ENCODE assay signal across 30 cellular contexts in genomic region chr12:65938807-65939206, GRCh38.
DNase-seq lines count a peak whose midpoint lies in the region; ATAC-seq, FAIRE-seq and TF ChIP-seq lines count a peak whose summit lies in the region.
"Had no signal": no experiment of that assay in that cellular context is flagged by ENCODE, and none has a peak within 500 bp of the region (broad histone marks: within the 10 kb centered on the region; RNA-seq: fewer than 3 reads in every experiment).

No MANE protein-coding gene starts in this region.

- no peak overlapping the region for H3K4me3 Mint-ChIP-seq in H9
- H3K4me3 Mint-ChIP-seq: activated CD4-positive, alpha-beta T cell treated with anti-CD3 and anti-CD28 coated beads for 36 hours; activated CD8-positive, alpha-beta T cell treated with anti-CD3 and anti-CD28 coated beads, Interleukin-2, amount 10 ng/mL, durations not matched to agents 7 days and 5 days; activated naive CD4-positive, alpha-beta T cell treated with anti-CD3 and anti-CD28 coated beads, Interleukin-2, amount 10 ng/mL, durations not matched to agents 7 days and 5 days; activated T-helper 17 cell treated with anti-CD3 and anti-CD28 coated beads, Interleukin-2, amount 50 U/mL, for 72 hours; neural progenitor cell; stimulated activated naive CD8-positive, alpha-beta T cell treated with anti-CD3 and anti-CD28 coated beads, Interleukin-15, Interleukin-2, amounts not matched to agents 100 ng/mL and 50 ng/mL, for 24 hours; T-helper 2 cell treated with Interferon-gamma antibody and Interleukin-4, amounts not matched to agents 5 μg/mL and 100 μg/mL, for 36 hours had no signal

- no peaks in the 10 kb centered on the region for H3K79me1 ChIP-seq in H9 (ENCODE audit: insufficient read depth, low read depth, low read length, poor library complexity, severe bottlenecking)

- no peak overlapping the region for H3K4me3 ChIP-seq in A549
- H3K4me3 ChIP-seq in Panc1 (ENCODE audit: low read depth in 2 of 2, low read length in 2 of 2): no peak overlapping the region
- H3K4me3 ChIP-seq in fibroblast of villous mesenchyme (ENCODE audit: low read depth, low read length): no peak overlapping the region
- H3K4me3 ChIP-seq in heart right ventricle: no peak overlapping the region
- no peak overlapping the region for H3K4me3 ChIP-seq in psoas muscle
- H3K4me3 ChIP-seq in adrenal gland: no peak overlapping the region
- H3K4me3 ChIP-seq: BLaER1, breast epithelium, left ventricle myocardium inferior, neural progenitor cell, testis, vagina had no signal

- TF ChIP-seq EP300 in A549 (IDR thresholded peaks at IDR 0.05): no peak

- TF ChIP-seq RAD21 in A549 (conservative IDR thresholded peaks at IDR 0.05 in 1 of 2, IDR thresholded peaks at IDR 0.05 in 1 of 2): no peak

- no peak overlapping the region for H3K9ac ChIP-seq in H9 (ENCODE audit: extremely low read depth, insufficient read length, low read length)
- H3K9ac ChIP-seq: BLaER1, KMS-11, neural progenitor cell had no signal

- no peak for FAIRE-seq in A549 (lab: Jason Lieb, UNC)
- FAIRE-seq: GM12891, HTR-8/SVneo had no signal

- no peaks in the 10 kb centered on the region for H3K79me2 ChIP-seq in H9 (ENCODE audit: insufficient read depth, low read length)

- CTCF ChIA-PET in A549 (lab: Yijun Ruan, JAX): interaction anchor here (0.8 to 1.6 kb wide), 2 partner anchors 9 to 32 kb away, joined by 3 to 4 read pairs; no protein-coding TSS in a partner anchor
- CTCF ChIA-PET in Panc1 (lab: Charles Lee): interaction anchor here (0.5 to 0.6 kb wide), 2 partner anchors 11 to 91 kb away, joined by 3 read pairs; no protein-coding TSS in a partner anchor

- H3K4me2 ChIP-seq in A549: no peak overlapping the region
- H3K4me2 ChIP-seq in H9 (ENCODE audit: insufficient read depth, insufficient read length, low read length): no peak overlapping the region
- H3K4me2 ChIP-seq: BLaER1, KMS-11, neural progenitor cell had no signal

- H3K9me3 ChIP-seq in A549 (no peaks in the 10 kb centered on the region), H9 (ENCODE audit: control insufficient read depth, low read depth, low read length) (no peaks in the 10 kb centered on the region), Panc1 (ENCODE audit: control insufficient read depth, insufficient read depth, low read depth, low read length) (no peaks in the 10 kb centered on the region), heart right ventricle (no peaks in the 10 kb centered on the region), psoas muscle (no peaks in the 10 kb centered on the region), adrenal gland (replicated peaks in 1 of 3) (no peaks in the 10 kb centered on the region)
- H3K9me3 ChIP-seq: BLaER1, breast epithelium, left ventricle myocardium inferior, testis, vagina had no signal

- no peak overlapping the region for H2BK12ac ChIP-seq in H9 (ENCODE audit: insufficient read length, low read depth, low read length)

- H3K4ac ChIP-seq in H9 (ENCODE audit: low read depth, low read length): no peak overlapping the region

- no peak for TF ChIP-seq POLR2A in A549 (IDR thresholded peaks at IDR 0.05; ENCODE audit: low read length)
- TF ChIP-seq POLR2A in adrenal gland (IDR thresholded peaks at IDR 0.05): no peak

- no peak for ATAC-seq in A549
- no peak for ATAC-seq in Panc1
- ATAC-seq in heart right ventricle: no peak
- ATAC-seq in psoas muscle: no peak
- ATAC-seq: activated CD4-positive, alpha-beta T cell treated with anti-CD3 and anti-CD28 coated beads for 36 hours; activated CD8-positive, alpha-beta T cell treated with anti-CD3 and anti-CD28 coated beads, Interleukin-2, amount 10 ng/mL, durations not matched to agents 7 days and 5 days; activated T-helper 17 cell treated with anti-CD3 and anti-CD28 coated beads, Interleukin-2, amount 50 U/mL, for 72 hours; right cardiac atrium; Right ventricle myocardium inferior had no signal

- H3K27me3 ChIP-seq in H9 (ENCODE audit: insufficient read depth, low read length) (no peaks in the 10 kb centered on the region), Panc1 (ENCODE audit: control insufficient read depth, insufficient read depth, low read length) (no peaks in the 10 kb centered on the region), heart right ventricle (no peaks in the 10 kb centered on the region), psoas muscle (ENCODE audit: insufficient read depth in 3 of 3, low read length in 2 of 3) (peaks cover 0 to 3% (median 0%) of the 10 kb centered on the region in 3 donors), adrenal gland (no peaks in the 10 kb centered on the region)
- H3K27me3 ChIP-seq: BLaER1, breast epithelium, neural progenitor cell, testis, vagina had no signal

- no peak overlapping the region for H2BK120ac ChIP-seq in H9 (ENCODE audit: low read depth, low read length, poor library complexity, severe bottlenecking)

- no peaks in the 10 kb centered on the region for H4K20me1 ChIP-seq in H9 (ENCODE audit: control insufficient read depth, insufficient read depth, insufficient read length)
- H4K20me1 ChIP-seq: BLaER1 had no signal

- H2AFZ ChIP-seq in H9 (ENCODE audit: low read length): no peak overlapping the region
- H2AFZ ChIP-seq: neural progenitor cell had no signal

- POLR2A ChIA-PET in A549 (lab: Yijun Ruan, JAX): no interaction called here
- POLR2A ChIA-PET in Panc1 (lab: Charles Lee): no interaction called here

- TF ChIP-seq CTCF in A549 (IDR thresholded peaks at IDR 0.05) (no peak), H9 (conservative IDR thresholded peaks at IDR 0.05) (no peak), Panc1 (IDR thresholded peaks at IDR 0.05) (no peak), fibroblast of villous mesenchyme (IDR thresholded peaks at IDR 0.05; ENCODE audit: insufficient read depth, low read depth, low read length) (no peak), heart right ventricle (IDR thresholded peaks at IDR 0.05) (no peak), psoas muscle (IDR thresholded peaks at IDR 0.05) (no peak), adrenal gland (IDR thresholded peaks at IDR 0.05) (no peak)

- H2AK5ac ChIP-seq in H9 (ENCODE audit: insufficient read length, low read length): no peak overlapping the region

- no peak overlapping the region for H2BK15ac ChIP-seq in H9 (ENCODE audit: low read depth, low read length)

- no peaks in the 10 kb centered on the region; a peak in 2 of 7 replicates for H3K36me3 Mint-ChIP-seq in H9 (ENCODE audit: insufficient read depth in 1 of 3, low read depth in 3 of 3)
- H3K36me3 Mint-ChIP-seq: activated naive CD4-positive, alpha-beta T cell treated with anti-CD3 and anti-CD28 coated beads, Interleukin-2, amount 10 ng/mL, durations not matched to agents 7 days and 5 days had no signal

- in situ Hi-C loops in Panc1 (cut with HindIII; ENCODE audit: low pct_unique_long_range_greater_than_20kb, low sequenced_read_pairs): no loop called here

- H4K91ac ChIP-seq in H9 (ENCODE audit: insufficient read length, low read depth, low read length): no peak overlapping the region

- H3K27ac Mint-ChIP-seq in H9: peak overlapping the region in 2 of 3 experiments; percentile 44 to 81; a peak in 2 of 7 replicates
- H3K27ac Mint-ChIP-seq: activated CD4-positive, alpha-beta T cell treated with anti-CD3 and anti-CD28 coated beads for 36 hours; activated CD8-positive, alpha-beta T cell treated with anti-CD3 and anti-CD28 coated beads, Interleukin-2, amount 10 ng/mL, durations not matched to agents 7 days and 5 days; activated naive CD4-positive, alpha-beta T cell treated with anti-CD3 and anti-CD28 coated beads, Interleukin-2, amount 10 ng/mL, durations not matched to agents 7 days and 5 days; activated T-helper 17 cell treated with anti-CD3 and anti-CD28 coated beads, Interleukin-2, amount 50 U/mL, for 72 hours; neural progenitor cell; stimulated activated naive CD8-positive, alpha-beta T cell treated with anti-CD3 and anti-CD28 coated beads, Interleukin-15, Interleukin-2, amounts not matched to agents 100 ng/mL and 50 ng/mL, for 24 hours; T-helper 2 cell treated with Interferon-gamma antibody and Interleukin-4, amounts not matched to agents 5 μg/mL and 100 μg/mL, for 36 hours had no signal

- H3T11ph ChIP-seq in H9 (ENCODE audit: low read length): no peak overlapping the region

- H3K27me3 Mint-ChIP-seq in H9 (ENCODE audit: low read depth): no peaks in the 10 kb centered on the region

- H4K8ac ChIP-seq in H9 (replicated peaks; ENCODE audit: insufficient read length, low read depth, low read length): no peak overlapping the region

- H4K5ac ChIP-seq in H9 (ENCODE audit: insufficient read length, low read depth, low read length): no peak overlapping the region

- H3K36me3 ChIP-seq in Panc1 (ENCODE audit: control insufficient read depth, insufficient read depth, low read length): no peaks in the 10 kb centered on the region; the same call in 1 of the 2 replicates
- H3K36me3 ChIP-seq in heart right ventricle: no peaks in the 10 kb centered on the region
- no peaks in the 10 kb centered on the region for H3K36me3 ChIP-seq in psoas muscle (ENCODE audit: insufficient read depth in 1 of 2, low read depth in 1 of 2)
- H3K36me3 ChIP-seq in adrenal gland (replicated peaks in 1 of 2): no peaks in the 10 kb centered on the region
- H3K36me3 ChIP-seq: BLaER1, breast epithelium, left ventricle myocardium inferior, neural progenitor cell, vagina had no signal

- no peak overlapping the region for H3K23ac ChIP-seq in H9 (ENCODE audit: insufficient read length, low read depth, low read length)

- BruUV-seq in Panc1 (replicated peaks; lab: Mats Ljungman, UMichigan): no TSS peak

- H3K14ac ChIP-seq in H9 (ENCODE audit: insufficient read depth, low read length): no peak overlapping the region

- H3K23me2 ChIP-seq in H9 (ENCODE audit: insufficient read length, low read depth, low read length, poor library complexity, severe bottlenecking): no peaks in the 10 kb centered on the region

- H3K27ac ChIP-seq in A549 (peak overlapping the region in 1 of 2 experiments; percentile 53; a peak in 3 of 6 replicates), H9 (ENCODE audit: insufficient read length, low read depth, low read length) (no peak overlapping the region), Panc1 (ENCODE audit: low read length) (peak overlapping the region; percentile 31), heart right ventricle (no peak overlapping the region), psoas muscle (no peak overlapping the region), adrenal gland (no peak overlapping the region)
- H3K27ac ChIP-seq: BLaER1, breast epithelium, KMS-11, left ventricle myocardium inferior, neural progenitor cell, testis, vagina had no signal

- 96% methylated on average over 4 of the region's 4 CpGs for WGBS in A549 (ENCODE audit: missing lambda C conversion rate)
- no CpG with 5 or more reads among the region's 4 CpGs for WGBS in H9 (ENCODE audit: extremely low coverage, insufficient read length, low lambda C conversion rate)
- WGBS in heart right ventricle, 2 donors: 98% methylated on average over 4 of the region's 4 CpGs
- 94 to 98% (median 98%) methylated on average over 4 of the region's 4 CpGs for WGBS in psoas muscle, 3 donors
- 95 to 98% (median 96%) methylated on average over 4 of the region's 4 CpGs for WGBS in adrenal gland, 4 donors

- H3K4me1 ChIP-seq in A549 (peaks cover 33% of the 10 kb centered on the region), H9 (ENCODE audit: insufficient read depth, low read length) (peaks cover 7% of the 10 kb centered on the region; the same call in 1 of the 2 replicates), Panc1 (ENCODE audit: control insufficient read depth, insufficient read depth, low read length) (peaks cover 76% of the 10 kb centered on the region), heart right ventricle (peaks cover 0 to 29% (median 19%) of the 10 kb centered on the region in 9 donors), psoas muscle (no peaks in the 10 kb centered on the region), adrenal gland (replicated peaks in 1 of 2) (peaks cover 0 to 5% of the 10 kb centered on the region in 2 donors)
- H3K4me1 ChIP-seq: BLaER1, neural progenitor cell, vagina had no signal

- intact Hi-C loops in Panc1 (cut with micrococcal nuclease; ENCODE audit: unreplicated experiment): no loop called here
- intact Hi-C loops in heart right ventricle (cut with DNase I): no loop called here
- intact Hi-C loops in psoas muscle (cut with DNase I): no loop called here
- intact Hi-C loops in adrenal gland (cut with DNase I): no loop called here

- H3K18ac ChIP-seq in H9 (ENCODE audit: insufficient read length, low read depth, low read length): no peak overlapping the region

- no peak overlapping the region for H2BK5ac ChIP-seq in H9 (ENCODE audit: insufficient read length, low read length)

- H3K56ac ChIP-seq in H9 (ENCODE audit: insufficient read length, low read depth, low read length): no peak overlapping the region

- no peak for DNase-seq in A549 (ENCODE audit: low read depth in 1 of 2, low spot score in 1 of 2)
- DNase-seq in H9: no peak
- DNase-seq in Panc1 (ENCODE audit: low read depth, low spot score): no peak
- DNase-seq in fibroblast of villous mesenchyme (ENCODE audit: low read depth): peak; percentile 49
- DNase-seq in NCI-H69 (lab: John Stamatoyannopoulos, UW): no peak
- DNase-seq in heart right ventricle: no peak
- DNase-seq in psoas muscle: no peak
- no peak for DNase-seq in adrenal gland
- DNase-seq: activated CD4-positive, alpha-beta T cell treated with anti-CD3 and anti-CD28 coated beads for 36 hours; activated CD8-positive, alpha-beta T cell treated with anti-CD3 and anti-CD28 coated beads, Interleukin-2, amount 10 ng/mL, durations not matched to agents 7 days and 5 days; activated naive CD4-positive, alpha-beta T cell treated with anti-CD3 and anti-CD28 coated beads, Interleukin-2, amount 10 ng/mL, durations not matched to agents 7 days and 5 days; amniotic stem cell; left ventricle myocardium inferior; MM.1S; NCI-H1436; NCI-H2081 treated with DMSO at 0.1 percent for 48 hours; right cardiac atrium; stimulated activated CD8-positive, alpha-beta memory T cell treated with anti-CD3 and anti-CD28 coated beads, Interleukin-4, amount 100 ng/mL, for 48 hours; testis had no signal

- no peaks in the 10 kb centered on the region for H3K9me3 Mint-ChIP-seq in H9
- H3K9me3 Mint-ChIP-seq: activated naive CD4-positive, alpha-beta T cell treated with anti-CD3 and anti-CD28 coated beads, Interleukin-2, amount 10 ng/mL, durations not matched to agents 7 days and 5 days; activated T-helper 17 cell treated with anti-CD3 and anti-CD28 coated beads, Interleukin-2, amount 50 U/mL, for 72 hours; neural progenitor cell; stimulated activated naive CD8-positive, alpha-beta T cell treated with anti-CD3 and anti-CD28 coated beads, Interleukin-15, Interleukin-2, amounts not matched to agents 100 ng/mL and 50 ng/mL, for 24 hours; T-helper 2 cell treated with Interferon-gamma antibody and Interleukin-4, amounts not matched to agents 5 μg/mL and 100 μg/mL, for 36 hours had no signal

- H3K4me1 Mint-ChIP-seq in H9: peaks cover 19% of the 10 kb centered on the region in 2 experiments
- H3K4me1 Mint-ChIP-seq: activated CD4-positive, alpha-beta T cell treated with anti-CD3 and anti-CD28 coated beads for 36 hours; activated naive CD4-positive, alpha-beta T cell treated with anti-CD3 and anti-CD28 coated beads, Interleukin-2, amount 10 ng/mL, durations not matched to agents 7 days and 5 days; activated T-helper 17 cell treated with anti-CD3 and anti-CD28 coated beads, Interleukin-2, amount 50 U/mL, for 72 hours had no signal

- H2BK20ac ChIP-seq in H9 (ENCODE audit: low read depth, low read length, poor library complexity, severe bottlenecking): no peak overlapping the region
